ENCODE assay signal across 17 cellular contexts in the genomic region with DNA sequence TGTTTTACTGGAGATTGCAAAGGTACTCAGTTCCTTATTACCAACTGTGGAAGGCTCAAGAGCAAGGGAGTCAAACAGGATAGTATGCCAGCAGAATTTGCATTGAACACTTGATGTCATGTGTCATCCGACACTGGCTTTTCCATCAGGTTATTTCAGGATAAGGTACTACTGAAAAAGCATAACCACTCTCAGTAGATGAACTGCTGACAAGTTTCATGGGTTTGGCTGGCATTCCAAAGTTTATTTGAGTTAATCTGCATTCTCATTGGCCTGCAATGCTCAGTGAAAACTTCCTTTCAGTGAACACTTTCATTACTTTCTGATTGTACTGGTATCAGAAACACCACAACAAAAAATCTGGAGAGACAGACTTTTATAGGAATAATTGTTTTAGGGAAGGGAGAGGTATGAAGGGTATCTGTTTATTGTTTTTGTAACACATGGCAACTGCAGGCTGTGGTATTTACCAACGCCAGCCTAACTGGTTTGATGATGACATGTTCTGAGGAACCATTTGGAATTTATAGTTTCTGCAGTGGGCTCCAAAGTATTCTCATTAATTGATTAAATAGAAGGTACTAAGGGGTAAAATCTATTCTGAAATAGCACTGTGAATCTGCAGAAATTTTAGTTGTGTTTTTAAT.
DNase-seq lines count a peak whose midpoint lies in the region; ATAC-seq and TF ChIP-seq lines count a peak whose summit lies in the region.
"Had no signal": no experiment of that assay in that cellular context is flagged by ENCODE, and none has a peak within 500 bp of the region (broad histone marks: within the 10 kb centered on the region; RNA-seq: fewer than 3 reads in every experiment).

No MANE protein-coding gene starts in this region.

- H3K4me3 Mint-ChIP-seq in endothelial cell (ENCODE audit: unreplicated experiment), result no peak overlapping the region
- H3K4me3 Mint-ChIP-seq: central memory CD8-positive, alpha-beta T cell had no signal

- H3K9me3 Mint-ChIP-seq in endothelial cell (ENCODE audit: unreplicated experiment), result no peaks in the 10 kb centered on the region
- H3K9me3 Mint-ChIP-seq: central memory CD8-positive, alpha-beta T cell had no signal

- no peaks in the 10 kb centered on the region for H3K36me3 ChIP-seq in RWPE2 (ENCODE audit: low read depth)

- no peak overlapping the region for H3K27ac Mint-ChIP-seq in endothelial cell (ENCODE audit: unreplicated experiment)

- DNase-seq in GM04503 (ENCODE audit: low read depth) (peak; percentile 13), RWPE2 (ENCODE audit: low spot score) (no peak), fibroblast of pulmonary artery (ENCODE audit: low read depth) (peak; percentile 12), myocyte (ENCODE audit: low read depth) (peak; percentile 90), NCI-H345 (lab: John Stamatoyannopoulos, UW) (no peak), endothelial cell (ENCODE audit: low spot score) (no peak), NCI-H524 treated with DMSO at 0.1 percent for 48 hours (lab: John Stamatoyannopoulos, UW) (no peak)
- DNase-seq: activated CD4-positive, alpha-beta T cell treated with anti-CD3 and anti-CD28 coated beads, Interleukin-2, amount 50 U/mL, for 4 hours; erythroblast; HCEC 1CT; NCI-H1105 treated with DMSO at 0.1 percent for 48 hours; NCI-H524; retina; RPMI8226; stimulated activated naive CD4-positive, alpha-beta T cell treated with Interleukin-2 at 50 U/mL for 16 hours had no signal

- no peak overlapping the region for H3K27ac ChIP-seq in RWPE2 (ENCODE audit: poor library complexity, severe bottlenecking)

- H3K27me3 ChIP-seq in RWPE2 (ENCODE audit: insufficient read depth, poor library complexity, severe bottlenecking), result no peaks in the 10 kb centered on the region

- peaks cover 12% of the 10 kb centered on the region for H3K4me1 ChIP-seq in RWPE2 (ENCODE audit: insufficient read depth, poor library complexity, severe bottlenecking)

- H3K4me1 Mint-ChIP-seq in endothelial cell (ENCODE audit: unreplicated experiment), result no peaks in the 10 kb centered on the region
- H3K4me1 Mint-ChIP-seq: central memory CD8-positive, alpha-beta T cell had no signal

- no peaks in the 10 kb centered on the region for H3K27me3 Mint-ChIP-seq in endothelial cell (ENCODE audit: unreplicated experiment)

- ATAC-seq in RWPE2 (ENCODE audit: low read depth) (peak; percentile 42; the same call in 2 of the 3 replicates), HG03095 (IDR thresholded peaks at IDR 0.05; ENCODE audit: unreplicated experiment) (no peak)

- H3K9me3 ChIP-seq in RWPE2 (ENCODE audit: severe bottlenecking), result no peaks in the 10 kb centered on the region

- TF ChIP-seq CTCF in RWPE2 (IDR thresholded peaks at IDR 0.05; ENCODE audit: poor library complexity, severe bottlenecking) (no peak), fibroblast of pulmonary artery (IDR thresholded peaks at IDR 0.05; ENCODE audit: low read length, missing control alignments) (no peak), endothelial cell (IDR thresholded peaks at IDR 0.05; ENCODE audit: unreplicated experiment) (no peak)

- no peaks in the 10 kb centered on the region for H3K36me3 Mint-ChIP-seq in endothelial cell (ENCODE audit: low read depth, unreplicated experiment)

- no peak overlapping the region for H3K4me3 ChIP-seq in RWPE2 (ENCODE audit: severe bottlenecking)
- H3K4me3 ChIP-seq in fibroblast of pulmonary artery (replicated peaks; ENCODE audit: low read depth, low read length), result no peak overlapping the region

Comparison
In these comparisons a context has a peak if more than half of its experiments do, and no peak if none do; other contexts are left out.
1. DNase-seq: peak in GM04503 (single experiment), fibroblast of pulmonary artery (single experiment) and myocyte (single experiment); none in RWPE2 (single experiment), NCI-H345 (single experiment), endothelial cell (single experiment) and NCI-H524 treated with DMSO at 0.1 percent for 48 hours (single experiment).